Comparison of ENCODE assay signal across 8 cellular contexts in the genomic region with DNA sequence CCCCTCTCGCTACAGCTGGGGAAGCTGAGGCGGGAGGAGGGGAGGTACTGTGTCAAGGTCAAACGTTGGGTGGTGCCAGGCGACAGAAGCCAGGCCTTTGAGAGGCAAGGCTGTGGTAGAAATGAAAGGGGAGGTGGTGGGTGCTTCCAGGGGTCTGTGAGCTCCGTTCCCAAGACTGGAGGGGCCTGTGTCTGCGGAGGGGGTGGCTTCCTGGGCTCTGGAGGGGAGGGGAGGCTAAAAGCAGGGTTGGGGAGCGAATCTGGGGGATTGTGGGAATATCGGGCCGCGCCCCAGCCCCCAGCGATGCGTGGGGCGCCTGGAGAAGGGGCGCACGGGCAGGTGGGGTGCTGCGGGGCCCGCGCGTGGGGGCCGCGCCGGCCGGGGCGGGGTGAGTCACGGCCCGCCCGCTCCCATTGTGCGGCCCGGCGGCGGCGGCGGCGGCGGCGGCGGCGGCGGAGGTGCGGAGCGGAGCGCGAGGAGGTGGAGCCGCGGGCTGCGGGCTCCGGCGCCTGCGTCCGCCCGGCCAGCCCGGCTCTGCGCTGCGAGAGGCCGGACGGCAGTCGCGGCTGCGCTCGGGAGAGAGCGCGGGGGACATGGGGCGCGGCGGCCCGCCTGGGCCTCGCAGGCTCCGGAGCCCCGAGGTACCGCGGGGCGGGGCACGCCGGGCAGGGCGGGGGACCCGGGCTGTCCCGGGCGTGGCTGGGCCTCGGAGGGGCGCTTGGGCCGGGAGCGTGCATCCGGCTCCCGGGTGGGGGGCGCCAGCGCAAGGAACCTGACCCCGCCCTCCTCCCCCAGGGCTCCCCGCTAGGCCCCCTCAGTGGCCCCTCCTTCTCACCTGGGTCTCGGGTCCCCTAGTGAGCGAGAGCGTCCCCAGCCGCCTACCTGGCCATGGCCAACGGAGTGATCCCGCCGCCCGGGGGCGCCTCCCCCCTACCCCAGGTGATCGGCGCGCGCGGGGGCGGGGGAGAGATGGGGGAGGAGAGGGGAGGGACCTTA. TPM values are rescaled to one million over a fixed set of nuclear protein-coding genes. Genes with fewer than 3 reads are reported as not detected.
DNase-seq lines count a peak whose midpoint lies in the region; ATAC-seq and TF ChIP-seq lines count a peak whose summit lies in the region.

A gene with protein sequence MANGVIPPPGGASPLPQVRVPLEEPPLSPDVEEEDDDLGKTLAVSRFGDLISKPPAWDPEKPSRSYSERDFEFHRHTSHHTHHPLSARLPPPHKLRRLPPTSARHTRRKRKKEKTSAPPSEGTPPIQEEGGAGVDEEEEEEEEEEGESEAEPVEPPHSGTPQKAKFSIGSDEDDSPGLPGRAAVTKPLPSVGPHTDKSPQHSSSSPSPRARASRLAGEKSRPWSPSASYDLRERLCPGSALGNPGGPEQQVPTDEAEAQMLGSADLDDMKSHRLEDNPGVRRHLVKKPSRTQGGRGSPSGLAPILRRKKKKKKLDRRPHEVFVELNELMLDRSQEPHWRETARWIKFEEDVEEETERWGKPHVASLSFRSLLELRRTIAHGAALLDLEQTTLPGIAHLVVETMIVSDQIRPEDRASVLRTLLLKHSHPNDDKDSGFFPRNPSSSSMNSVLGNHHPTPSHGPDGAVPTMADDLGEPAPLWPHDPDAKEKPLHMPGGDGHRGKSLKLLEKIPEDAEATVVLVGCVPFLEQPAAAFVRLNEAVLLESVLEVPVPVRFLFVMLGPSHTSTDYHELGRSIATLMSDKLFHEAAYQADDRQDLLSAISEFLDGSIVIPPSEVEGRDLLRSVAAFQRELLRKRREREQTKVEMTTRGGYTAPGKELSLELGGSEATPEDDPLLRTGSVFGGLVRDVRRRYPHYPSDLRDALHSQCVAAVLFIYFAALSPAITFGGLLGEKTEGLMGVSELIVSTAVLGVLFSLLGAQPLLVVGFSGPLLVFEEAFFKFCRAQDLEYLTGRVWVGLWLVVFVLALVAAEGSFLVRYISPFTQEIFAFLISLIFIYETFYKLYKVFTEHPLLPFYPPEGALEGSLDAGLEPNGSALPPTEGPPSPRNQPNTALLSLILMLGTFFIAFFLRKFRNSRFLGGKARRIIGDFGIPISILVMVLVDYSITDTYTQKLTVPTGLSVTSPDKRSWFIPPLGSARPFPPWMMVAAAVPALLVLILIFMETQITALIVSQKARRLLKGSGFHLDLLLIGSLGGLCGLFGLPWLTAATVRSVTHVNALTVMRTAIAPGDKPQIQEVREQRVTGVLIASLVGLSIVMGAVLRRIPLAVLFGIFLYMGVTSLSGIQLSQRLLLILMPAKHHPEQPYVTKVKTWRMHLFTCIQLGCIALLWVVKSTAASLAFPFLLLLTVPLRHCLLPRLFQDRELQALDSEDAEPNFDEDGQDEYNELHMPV (plus strand): TSS at position 526 of the 996 bp plus-strand sequence. CDS start 363 bp downstream, at position 889.

- ATAC-seq in WTC11 (peak; percentile 76), HG03565 (IDR thresholded peaks at IDR 0.05; ENCODE audit: unreplicated experiment) (no peak), GM21786 (IDR thresholded peaks at IDR 0.05; ENCODE audit: unreplicated experiment) (no peak)

- H3K4me3 Mint-ChIP-seq in WTC11: peak within 1 kb of the TSS; percentile 85

- H4K91ac ChIP-seq in neuronal stem cell (ENCODE audit: low read depth, low read length, poor library complexity): no peak within 1 kb of the TSS

- DNase-seq in AG08395 (ENCODE audit: low spot score): peak; percentile 77
- peak; percentile 13 for DNase-seq in HCEC 1CT
- DNase-seq in WTC11 (ENCODE audit: low spot score): peak; percentile 40
- peak; percentile 25 for DNase-seq in fibroblast of pulmonary artery (ENCODE audit: low read depth)
- DNase-seq in neuronal stem cell (ENCODE audit: low spot score): peak; percentile 43
- DNase-seq in OCI-M2 (lab: John Stamatoyannopoulos, UW; ENCODE audit: unreplicated experiment): no peak

- H3K9me3 ChIP-seq in neuronal stem cell (replicated peaks in 1 of 2; ENCODE audit: control insufficient read depth in 2 of 2, insufficient read depth in 1 of 2, low read depth in 1 of 2, low read length in 2 of 2): no peaks in the 10 kb centered on the region

- no peaks in the 10 kb centered on the region for H3K79me1 ChIP-seq in neuronal stem cell (ENCODE audit: low read depth, low read length)

- peaks cover 19% of the 10 kb centered on the region for H3K27me3 Mint-ChIP-seq in WTC11 (ENCODE audit: low read depth)

- peak within 1 kb of the TSS; percentile 88 for H2BK15ac ChIP-seq in neuronal stem cell (ENCODE audit: low read length)

- peaks cover 6% of the 10 kb centered on the region for H3K4me1 Mint-ChIP-seq in WTC11

- peak within 1 kb of the TSS; percentile 86 for H2BK12ac ChIP-seq in neuronal stem cell (ENCODE audit: low read length)

- peak within 1 kb of the TSS; percentile 99 for H2AK5ac ChIP-seq in neuronal stem cell (ENCODE audit: low read depth, low read length)

- H3K9ac ChIP-seq in neuronal stem cell (ENCODE audit: low read depth, low read length, poor library complexity): peak within 1 kb of the TSS; percentile 50

- WGBS in neuronal stem cell (ENCODE audit: extremely low coverage in 2 of 2, insufficient read length in 2 of 2, insufficient replicate concordance in 1 of 2), 2 donors: no CpG with 5 or more reads among the region's 103 CpGs

- peak within 1 kb of the TSS; percentile 89 for H2BK120ac ChIP-seq in neuronal stem cell (ENCODE audit: low read depth, low read length)

- H3K4ac ChIP-seq in neuronal stem cell (ENCODE audit: low read length): no peak within 1 kb of the TSS

- H3K36me3 ChIP-seq in neuronal stem cell (replicated peaks in 1 of 2; ENCODE audit: control insufficient read depth in 2 of 2, insufficient read depth in 2 of 2, low read length in 2 of 2): no peaks in the 10 kb centered on the region

- H3K4me1 ChIP-seq in neuronal stem cell (ENCODE audit: control insufficient read depth in 2 of 2, insufficient read depth in 1 of 2, low read depth in 1 of 2, low read length in 2 of 2): no peaks in the 10 kb centered on the region

- H4K8ac ChIP-seq in neuronal stem cell (ENCODE audit: low read depth, low read length): no peak within 1 kb of the TSS

- peaks cover 0 to 51% (median 14%) of the 10 kb centered on the region in 3 experiments for H3K27me3 ChIP-seq in neuronal stem cell (ENCODE audit: control insufficient read depth in 3 of 3, insufficient read depth in 3 of 3, low read depth in 1 of 3, low read length in 3 of 3)

- peak within 1 kb of the TSS; percentile 76 for H2BK5ac ChIP-seq in neuronal stem cell (ENCODE audit: low read length)

- no peaks in the 10 kb centered on the region for H3K36me3 Mint-ChIP-seq in WTC11

- POLR2A ChIA-PET in WTC11 (lab: Charles Lee): interaction anchor here (0.6 kb wide), 1 partner anchor 58 kb away, joined by 3 read pairs; no protein-coding TSS in a partner anchor

- peak within 1 kb of the TSS; percentile 92 for H3K4me2 ChIP-seq in neuronal stem cell (ENCODE audit: insufficient read depth, low read length, poor library complexity, severe bottlenecking)

- peak within 1 kb of the TSS; percentile 92 for H2AFZ ChIP-seq in neuronal stem cell (ENCODE audit: low read length)

- CTCF ChIA-PET in WTC11 (lab: Charles Lee): interaction anchor here (0.8 to 3.9 kb wide), 11 partner anchors 8 to 135 kb away, joined by 3 to 24 read pairs (median 3); a partner anchor contains a TSS

- H3K4me3 ChIP-seq in fibroblast of pulmonary artery (replicated peaks; ENCODE audit: low read depth, low read length) (peak within 1 kb of the TSS; percentile 52), neuronal stem cell (ENCODE audit: low read length in 2 of 2) (peak within 1 kb of the TSS; percentile 47 to 87)

- no peak within 1 kb of the TSS for H3K14ac ChIP-seq in neuronal stem cell (ENCODE audit: low read length)

- peak within 1 kb of the TSS; percentile 87 for H3K23ac ChIP-seq in neuronal stem cell (ENCODE audit: low read depth, low read length, poor library complexity)

- no peak within 1 kb of the TSS for H3K27ac ChIP-seq in neuronal stem cell (replicated peaks; ENCODE audit: low read length)

- TF ChIP-seq CTCF in WTC11 (IDR thresholded peaks at IDR 0.05) (no peak), fibroblast of pulmonary artery (IDR thresholded peaks at IDR 0.05; ENCODE audit: low read length, missing control alignments) (no peak)

- H3K27ac Mint-ChIP-seq in WTC11: peak within 1 kb of the TSS; percentile 57; the same call in 1 of the 2 replicates

- no peaks in the 10 kb centered on the region for H3K9me3 Mint-ChIP-seq in WTC11

- peak within 1 kb of the TSS; percentile 89 for H3K18ac ChIP-seq in neuronal stem cell (ENCODE audit: low read length)

TF ChIP-seq in WTC11, 78 proteins besides CTCF, POLR2A, EP300 and RAD21 (continues in another document):
- TF ChIP-seq, protein P1, sequence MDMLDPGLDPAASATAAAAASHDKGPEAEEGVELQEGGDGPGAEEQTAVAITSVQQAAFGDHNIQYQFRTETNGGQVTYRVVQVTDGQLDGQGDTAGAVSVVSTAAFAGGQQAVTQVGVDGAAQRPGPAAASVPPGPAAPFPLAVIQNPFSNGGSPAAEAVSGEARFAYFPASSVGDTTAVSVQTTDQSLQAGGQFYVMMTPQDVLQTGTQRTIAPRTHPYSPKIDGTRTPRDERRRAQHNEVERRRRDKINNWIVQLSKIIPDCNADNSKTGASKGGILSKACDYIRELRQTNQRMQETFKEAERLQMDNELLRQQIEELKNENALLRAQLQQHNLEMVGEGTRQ (CRISPR knock-in tag; IDR thresholded peaks at IDR 0.05): 0 out of 2 replicates have a peak, but pooled peaks have one; percentile 19
- TF ChIP-seq CREB1 (CRISPR knock-in tag; IDR thresholded peaks at IDR 0.05) (no peak), SP1 (CRISPR knock-in tag; conservative IDR thresholded peaks at IDR 0.05) (0 out of 2 replicates have a peak, but pooled peaks have one; percentile 8)
- TF ChIP-seq, protein P2, sequence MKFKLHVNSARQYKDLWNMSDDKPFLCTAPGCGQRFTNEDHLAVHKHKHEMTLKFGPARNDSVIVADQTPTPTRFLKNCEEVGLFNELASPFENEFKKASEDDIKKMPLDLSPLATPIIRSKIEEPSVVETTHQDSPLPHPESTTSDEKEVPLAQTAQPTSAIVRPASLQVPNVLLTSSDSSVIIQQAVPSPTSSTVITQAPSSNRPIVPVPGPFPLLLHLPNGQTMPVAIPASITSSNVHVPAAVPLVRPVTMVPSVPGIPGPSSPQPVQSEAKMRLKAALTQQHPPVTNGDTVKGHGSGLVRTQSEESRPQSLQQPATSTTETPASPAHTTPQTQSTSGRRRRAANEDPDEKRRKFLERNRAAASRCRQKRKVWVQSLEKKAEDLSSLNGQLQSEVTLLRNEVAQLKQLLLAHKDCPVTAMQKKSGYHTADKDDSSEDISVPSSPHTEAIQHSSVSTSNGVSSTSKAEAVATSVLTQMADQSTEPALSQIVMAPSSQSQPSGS (CRISPR knock-in tag; IDR thresholded peaks at IDR 0.05; ENCODE audit: borderline replicate concordance, low read depth): no peak

RNA-seq across cellular contexts. Expression of the gene that starts here (rescaled TPM):
- 7.8 to 9.9 TPM (median 8.7 TPM) in 3 replicates for total RNA-seq in WTC11 (2021)
- polyA plus RNA-seq in neuronal stem cell (2013, experiment 1 of 2): 3.2 TPM
- 3.4 TPM for polyA plus RNA-seq in neuronal stem cell (2013, experiment 2 of 2)
